Comparison of ENCODE assay signal across 35 cellular contexts in the genomic region with DNA sequence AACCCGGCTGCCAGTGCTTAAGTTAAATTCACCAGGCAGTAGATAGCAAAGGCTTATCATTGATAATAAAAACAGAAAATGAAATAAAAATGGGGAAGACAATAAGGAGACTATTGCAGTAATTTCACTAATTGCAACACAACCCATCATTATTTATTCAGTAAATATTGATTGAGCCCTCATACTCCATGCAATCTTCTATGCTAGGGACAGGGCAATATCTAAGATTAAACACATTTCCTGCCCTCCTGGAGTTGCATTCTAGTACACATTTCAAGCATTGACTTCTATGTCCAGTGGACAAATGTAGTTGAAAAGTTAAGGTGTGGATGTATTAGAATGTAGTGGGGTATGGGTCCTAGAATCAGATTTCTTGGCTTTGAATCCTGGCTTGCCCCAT. TPM values are rescaled to one million over a fixed set of nuclear protein-coding genes. Genes with fewer than 3 reads are reported as not detected.
"Had no signal": no experiment of that assay in that cellular context is flagged by ENCODE, and none has a peak within 500 bp of the region (broad histone marks: within the 10 kb centered on the region; RNA-seq: fewer than 3 reads in every experiment).

No MANE protein-coding gene starts in this region.

- H3K27me3 Mint-ChIP-seq: activated naive CD4-positive, alpha-beta T cell treated with anti-CD3 and anti-CD28 coated beads, Interleukin-2, amount 50 U/mL, for 24 hours; dendritic cell treated with granulocyte-macrophage colony-stimulating factor and Interleukin-4, amounts not matched to agents 40 ng/mL and 50 ng/mL, for 4 days had no signal

- H3K4me3 Mint-ChIP-seq: activated CD4-positive, alpha-beta memory T cell treated with anti-CD3 and anti-CD28 coated beads for 36 hours; activated CD4-positive, alpha-beta T cell treated with anti-CD3 and anti-CD28 coated beads for 36 hours; activated CD4-positive, alpha-beta T cell treated with anti-CD3 and anti-CD28 coated beads, Interleukin-2, amount 10 ng/mL, durations not matched to agents 24 days and 14 days; activated CD8-positive, alpha-beta memory T cell treated with anti-CD3 and anti-CD28 coated beads, Interleukin-2, amount 10 ng/mL, durations not matched to agents 7 days and 5 days; activated CD8-positive, alpha-beta T cell treated with anti-CD3 and anti-CD28 coated beads, Interleukin-2, amount 10 ng/mL, durations not matched to agents 7 days and 5 days; activated naive CD4-positive, alpha-beta T cell treated with anti-CD3 and anti-CD28 coated beads for 36 hours; activated naive CD4-positive, alpha-beta T cell treated with anti-CD3 and anti-CD28 coated beads, Interleukin-2, amount 50 U/mL, for 24 hours; activated naive CD8-positive, alpha-beta T cell treated with anti-CD3 and anti-CD28 coated beads for 36 hours; activated naive CD8-positive, alpha-beta T cell treated with anti-CD3 and anti-CD28 coated beads, Interleukin-2, amount 50 U/mL, for 24 hours; activated T-helper 1 cell treated with anti-CD3 and anti-CD28 coated beads, Interleukin-12 subunit alpha, Interleukin-12 subunit beta, Interleukin-2, Interleukin-4 antibody, amounts not matched to agents 30 ng/mL and 10 ng/mL and 1 ng/mL, durations not matched to agents 14 hours and 24 hours and 36 hours; dendritic cell treated with granulocyte-macrophage colony-stimulating factor and Interleukin-4, amounts not matched to agents 40 ng/mL and 50 ng/mL, for 4 days had no signal

- H3K4me1 ChIP-seq: body of pancreas, esophagus squamous epithelium, gastroesophageal sphincter had no signal

- H3K9me3 ChIP-seq: adrenal gland, body of pancreas, esophagus squamous epithelium, gastroesophageal sphincter had no signal

- H3K36me3 Mint-ChIP-seq: activated CD4-positive, alpha-beta memory T cell treated with anti-CD3 and anti-CD28 coated beads for 36 hours; activated CD8-positive, alpha-beta memory T cell treated with anti-CD3 and anti-CD28 coated beads, Interleukin-2, amount 10 ng/mL, durations not matched to agents 7 days and 5 days; activated naive CD4-positive, alpha-beta T cell treated with anti-CD3 and anti-CD28 coated beads, Interleukin-2, amount 50 U/mL, for 24 hours; activated naive CD8-positive, alpha-beta T cell treated with anti-CD3 and anti-CD28 coated beads for 36 hours had no signal

- H3K4me1 Mint-ChIP-seq: activated CD4-positive, alpha-beta T cell treated with anti-CD3 and anti-CD28 coated beads for 36 hours; activated CD4-positive, alpha-beta T cell treated with anti-CD3 and anti-CD28 coated beads, Interleukin-2, amount 10 ng/mL, durations not matched to agents 24 days and 14 days; activated CD8-positive, alpha-beta memory T cell treated with anti-CD3 and anti-CD28 coated beads, Interleukin-2, amount 10 ng/mL, durations not matched to agents 7 days and 5 days; activated naive CD4-positive, alpha-beta T cell treated with anti-CD3 and anti-CD28 coated beads, Interleukin-2, amount 50 U/mL, for 24 hours; activated naive CD8-positive, alpha-beta T cell treated with anti-CD3 and anti-CD28 coated beads for 36 hours; activated naive CD8-positive, alpha-beta T cell treated with anti-CD3 and anti-CD28 coated beads, Interleukin-2, amount 50 U/mL, for 24 hours had no signal

- H3K27me3 ChIP-seq: adrenal gland, body of pancreas, esophagus squamous epithelium, gastroesophageal sphincter had no signal

- H3K27ac Mint-ChIP-seq: activated CD4-positive, alpha-beta memory T cell treated with anti-CD3 and anti-CD28 coated beads for 36 hours; activated CD4-positive, alpha-beta T cell treated with anti-CD3 and anti-CD28 coated beads for 36 hours; activated CD4-positive, alpha-beta T cell treated with anti-CD3 and anti-CD28 coated beads, Interleukin-2, amount 10 ng/mL, durations not matched to agents 24 days and 14 days; activated CD8-positive, alpha-beta memory T cell treated with anti-CD3 and anti-CD28 coated beads, Interleukin-2, amount 10 ng/mL, durations not matched to agents 7 days and 5 days; activated CD8-positive, alpha-beta T cell treated with anti-CD3 and anti-CD28 coated beads, Interleukin-2, amount 10 ng/mL, durations not matched to agents 7 days and 5 days; activated naive CD4-positive, alpha-beta T cell treated with anti-CD3 and anti-CD28 coated beads for 36 hours; activated naive CD4-positive, alpha-beta T cell treated with anti-CD3 and anti-CD28 coated beads, Interleukin-2, amount 50 U/mL, for 24 hours; activated naive CD8-positive, alpha-beta T cell treated with anti-CD3 and anti-CD28 coated beads for 36 hours; activated naive CD8-positive, alpha-beta T cell treated with anti-CD3 and anti-CD28 coated beads, Interleukin-2, amount 50 U/mL, for 24 hours; activated T-helper 1 cell treated with anti-CD3 and anti-CD28 coated beads, Interleukin-12 subunit alpha, Interleukin-12 subunit beta, Interleukin-2, Interleukin-4 antibody, amounts not matched to agents 30 ng/mL and 10 ng/mL and 1 ng/mL, durations not matched to agents 14 hours and 24 hours and 36 hours; activated T-helper 2 cell treated with anti-CD3 and anti-CD28 coated beads, Interferon-gamma antibody, Interleukin-2, Interleukin-4, amounts not matched to agents 10 μg/mL and 5 μg/mL and 100 μg/mL, durations not matched to agents 14 hours and 24 hours and 36 hours; dendritic cell treated with granulocyte-macrophage colony-stimulating factor and Interleukin-4, amounts not matched to agents 40 ng/mL and 50 ng/mL, for 4 days had no signal

- ATAC-seq: activated CD4-positive, alpha-beta T cell treated with anti-CD3 and anti-CD28 coated beads for 36 hours; activated CD8-positive, alpha-beta memory T cell treated with anti-CD3 and anti-CD28 coated beads, Interleukin-2, amount 10 ng/mL, durations not matched to agents 7 days and 5 days; activated CD8-positive, alpha-beta T cell treated with anti-CD3 and anti-CD28 coated beads, Interleukin-2, amount 10 ng/mL, durations not matched to agents 7 days and 5 days; activated naive CD8-positive, alpha-beta T cell treated with anti-CD3 and anti-CD28 coated beads, Interleukin-2, amount 50 U/mL, for 24 hours; body of pancreas; gastroesophageal sphincter had no signal

- DNase-seq: activated CD4-positive, alpha-beta memory T cell treated with anti-CD3 and anti-CD28 coated beads for 36 hours; activated CD4-positive, alpha-beta T cell treated with anti-CD3 and anti-CD28 coated beads for 36 hours; activated CD4-positive, alpha-beta T cell treated with anti-CD3 and anti-CD28 coated beads, Interleukin-2, amount 10 ng/mL, durations not matched to agents 24 days and 14 days; activated CD4-positive, CD25-positive, alpha-beta regulatory T cell; activated CD4-positive, CD25-positive, alpha-beta regulatory T cell treated with anti-CD3 and anti-CD28 coated beads, Interleukin-2, amount 50 U/mL, for 72 hours; activated CD8-positive, alpha-beta memory T cell treated with anti-CD3 and anti-CD28 coated beads, Interleukin-2, amount 10 ng/mL, durations not matched to agents 7 days and 5 days; activated CD8-positive, alpha-beta memory T cell treated with anti-CD3 and anti-CD28 coated beads, Interleukin-2, amount 50 U/mL, for 4 hours; activated CD8-positive, alpha-beta T cell treated with anti-CD3 and anti-CD28 coated beads, Interleukin-2, amount 10 ng/mL, durations not matched to agents 7 days and 5 days; activated effector memory CD4-positive, alpha-beta T cell treated with anti-CD3 and anti-CD28 coated beads, Interleukin-2, amount 50 U/mL, for 16 hours; activated naive CD4-positive, alpha-beta T cell treated with anti-CD3 and anti-CD28 coated beads for 36 hours; activated naive CD8-positive, alpha-beta T cell treated with anti-CD3 and anti-CD28 coated beads for 36 hours; activated naive CD8-positive, alpha-beta T cell treated with anti-CD3 and anti-CD28 coated beads, Interleukin-2, amount 50 U/mL, for 24 hours; activated T-cell treated with anti-CD3 and anti-CD28 coated beads, Interleukin-2, amount 50 U/mL, for 1 hour; activated T-cell treated with anti-CD3 and anti-CD28 coated beads, Interleukin-2, amount 50 U/mL, for 48 hours; adrenal gland; amygdala; aorta; body of pancreas; central memory CD4-positive, alpha-beta T cell; cerebellar nuclear complex; effector CD8-positive, alpha-beta T cell; esophagus squamous epithelium; foreskin melanocyte; T-helper 2 cell had no signal

- H3K9me3 Mint-ChIP-seq: activated CD4-positive, alpha-beta memory T cell treated with anti-CD3 and anti-CD28 coated beads for 36 hours; activated CD4-positive, alpha-beta T cell treated with anti-CD3 and anti-CD28 coated beads, Interleukin-2, amount 10 ng/mL, durations not matched to agents 24 days and 14 days; activated naive CD4-positive, alpha-beta T cell treated with anti-CD3 and anti-CD28 coated beads for 36 hours; activated naive CD4-positive, alpha-beta T cell treated with anti-CD3 and anti-CD28 coated beads, Interleukin-2, amount 50 U/mL, for 24 hours; activated naive CD8-positive, alpha-beta T cell treated with anti-CD3 and anti-CD28 coated beads for 36 hours; activated naive CD8-positive, alpha-beta T cell treated with anti-CD3 and anti-CD28 coated beads, Interleukin-2, amount 50 U/mL, for 24 hours; activated T-helper 1 cell treated with anti-CD3 and anti-CD28 coated beads, Interleukin-12 subunit alpha, Interleukin-12 subunit beta, Interleukin-2, Interleukin-4 antibody, amounts not matched to agents 30 ng/mL and 10 ng/mL and 1 ng/mL, durations not matched to agents 14 hours and 24 hours and 36 hours; activated T-helper 2 cell treated with anti-CD3 and anti-CD28 coated beads, Interferon-gamma antibody, Interleukin-2, Interleukin-4, amounts not matched to agents 10 μg/mL and 5 μg/mL and 100 μg/mL, durations not matched to agents 14 hours and 24 hours and 36 hours; dendritic cell treated with granulocyte-macrophage colony-stimulating factor and Interleukin-4, amounts not matched to agents 40 ng/mL and 50 ng/mL, for 4 days had no signal

- H3K36me3 ChIP-seq: adrenal gland, esophagus squamous epithelium, gastroesophageal sphincter had no signal

- H3K27ac ChIP-seq: adrenal gland, body of pancreas, coronary artery, epithelial cell of prostate, esophagus squamous epithelium, gastroesophageal sphincter had no signal

- FAIRE-seq: endometrium, endothelial cell of umbilical vein had no signal

- H3K4me3 ChIP-seq: adrenal gland, body of pancreas, coronary artery, esophagus squamous epithelium, gastroesophageal sphincter had no signal

RNA-seq across cellular contexts. Expression of gene MEGF10, which starts 12.8 kb away (rescaled TPM):
- total RNA-seq: activated CD4-positive, alpha-beta memory T cell treated with anti-CD3 and anti-CD28 coated beads for 36 hours; activated CD4-positive, alpha-beta T cell treated with anti-CD3 and anti-CD28 coated beads for 36 hours; activated CD4-positive, alpha-beta T cell treated with anti-CD3 and anti-CD28 coated beads, Interleukin-2, amount 10 ng/mL, durations not matched to agents 24 days and 14 days; activated CD8-positive, alpha-beta memory T cell treated with anti-CD3 and anti-CD28 coated beads for 36 hours; activated CD8-positive, alpha-beta memory T cell treated with anti-CD3 and anti-CD28 coated beads, Interleukin-2, amount 10 ng/mL, durations not matched to agents 7 days and 5 days; activated CD8-positive, alpha-beta T cell treated with anti-CD3 and anti-CD28 coated beads, Interleukin-2, amount 10 ng/mL, durations not matched to agents 7 days and 5 days; activated naive CD4-positive, alpha-beta T cell treated with anti-CD3 and anti-CD28 coated beads for 36 hours; activated naive CD8-positive, alpha-beta T cell treated with anti-CD3 and anti-CD28 coated beads for 36 hours; activated T-helper 1 cell treated with anti-CD3 and anti-CD28 coated beads, Interleukin-12 subunit alpha, Interleukin-12 subunit beta, Interleukin-2, Interleukin-4 antibody, amounts not matched to agents 30 ng/mL and 10 ng/mL and 1 ng/mL, durations not matched to agents 14 hours and 24 hours and 36 hours; activated T-helper 2 cell treated with anti-CD3 and anti-CD28 coated beads, Interferon-gamma antibody, Interleukin-2, Interleukin-4, amounts not matched to agents 10 μg/mL and 5 μg/mL and 100 μg/mL, durations not matched to agents 14 hours and 24 hours and 36 hours; T-helper 1 cell treated with Interleukin-12 subunit alpha and Interleukin-12 subunit beta and Interleukin-4 antibody, amounts not matched to agents 30 ng/mL and 1 ng/mL, for 36 hours had no signal
